Comparison of ENCODE assay signal across 30 cellular contexts in the genomic region with DNA sequence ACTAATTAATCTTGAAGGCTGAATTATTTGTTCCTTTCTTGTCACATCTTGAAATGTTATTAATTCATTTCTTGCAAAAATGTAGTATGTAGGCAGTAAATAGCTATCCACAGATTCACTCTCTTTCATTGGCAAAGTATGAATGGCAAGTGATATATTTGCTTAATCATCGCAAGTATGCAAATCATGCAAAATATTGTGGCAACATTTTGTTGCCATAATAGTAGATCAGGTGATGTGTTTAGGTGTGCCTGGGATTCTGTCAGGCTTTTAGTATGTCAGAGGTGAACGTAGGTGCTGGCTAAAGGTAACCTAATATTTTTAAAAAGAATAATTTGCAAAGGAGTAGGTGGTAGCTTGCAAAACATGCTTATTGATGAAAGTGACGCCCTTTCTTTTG. TPM values are rescaled to one million over a fixed set of nuclear protein-coding genes. Genes with fewer than 3 reads are reported as not detected.
DNase-seq lines count a peak whose midpoint lies in the region; ATAC-seq, FAIRE-seq and TF ChIP-seq lines count a peak whose summit lies in the region.
"Had no signal": no experiment of that assay in that cellular context is flagged by ENCODE, and none has a peak within 500 bp of the region (broad histone marks: within the 10 kb centered on the region; RNA-seq: fewer than 3 reads in every experiment).

No MANE protein-coding gene starts in this region.

- H3K9ac ChIP-seq in HepG2 (ENCODE audit: insufficient read depth, low read depth, low read length), result no peak overlapping the region
- no peak overlapping the region for H3K9ac ChIP-seq in PC-3 (ENCODE audit: low read length)
- H3K9ac ChIP-seq: neural progenitor cell had no signal

- H3K27ac ChIP-seq in HepG2 (ENCODE audit: extremely low read length, insufficient read depth, low read length), result no peak overlapping the region
- no peak overlapping the region for H3K27ac ChIP-seq in right lobe of liver
- H3K27ac ChIP-seq in ascending aorta, result peak overlapping the region; percentile 14 to 94
- H3K27ac ChIP-seq in thoracic aorta, result peak overlapping the region in 1 of 2 donors; percentile 76
- no peak overlapping the region for H3K27ac ChIP-seq in PC-3 (ENCODE audit: low read length)
- H3K27ac ChIP-seq: breast epithelium, neural progenitor cell, WERI-Rb-1 had no signal

- H3K36me3 ChIP-seq in HepG2 (replicated peaks in 1 of 2; ENCODE audit: control insufficient read depth in 1 of 2, insufficient read depth in 2 of 2, low read length in 2 of 2) (peaks cover 3 to 40% of the 10 kb centered on the region in 2 experiments; a peak in 4 of 5 replicates), right lobe of liver (peaks cover 0 to 40% (median 0%) of the 10 kb centered on the region in 4 donors), ascending aorta (peaks cover 27 to 68% of the 10 kb centered on the region in 2 donors), thoracic aorta (peaks cover 20% of the 10 kb centered on the region), PC-3 (ENCODE audit: low read depth, low read length) (peaks cover 5% of the 10 kb centered on the region; the same call in 1 of the 2 replicates)
- H3K36me3 ChIP-seq: breast epithelium, WERI-Rb-1 had no signal

- H2AFZ ChIP-seq in HepG2 (ENCODE audit: low read length) (no peak overlapping the region), PC-3 (ENCODE audit: low read length) (no peak overlapping the region)
- H2AFZ ChIP-seq: neural progenitor cell had no signal

- H3K4me3 ChIP-seq in HepG2 (replicated peaks in 1 of 3; ENCODE audit: insufficient read depth in 1 of 3, low read depth in 2 of 3, low read length in 3 of 3) (no peak overlapping the region), right lobe of liver (no peak overlapping the region), ascending aorta (peak overlapping the region; percentile 3 to 94), thoracic aorta (peak overlapping the region; percentile 28), PC-3 (ENCODE audit: low read length) (no peak overlapping the region)
- H3K4me3 ChIP-seq: neural progenitor cell had no signal

- no peak for TF ChIP-seq RAD21 in HepG2 (CRISPR knock-in tag; IDR thresholded peaks at IDR 0.05)

- FAIRE-seq in HepG2 (lab: Jason Lieb, UNC), result no peak
- FAIRE-seq: A204.1, colon, frontal cortex had no signal

- in situ Hi-C loops in HepG2 (cut with HindIII; ENCODE audit: extremely low pct_ligation_motif_present, low pct_unique_long_range_greater_than_20kb), result loop anchor here (25.0 kb wide), 1 partner anchor 1497 kb away; the partner anchor contains the start of gene ARHGAP12

- CTCF ChIA-PET in HepG2 (lab: Yijun Ruan, JAX; ENCODE audit: low intra/inter-chr PET ratio, low total read pairs) (no interaction called here), PC-3 (lab: Charles Lee) (no interaction called here)

- ATAC-seq in HepG2 (no peak), right lobe of liver (no peak), memory B cell (ENCODE audit: low read depth) (no peak), thoracic aorta (ENCODE audit: insufficient number of reproducible peaks, low FRiP score, low read depth) (no peak), GM18870 (IDR thresholded peaks at IDR 0.05; ENCODE audit: unreplicated experiment) (no peak), PC-3 (no peak), HG02588 (IDR thresholded peaks at IDR 0.05; ENCODE audit: unreplicated experiment) (no peak)
- ATAC-seq: activated CD8-positive, alpha-beta memory T cell treated with anti-CD3 and anti-CD28 coated beads, Interleukin-2, amount 10 ng/mL, durations not matched to agents 7 days and 5 days; left cardiac atrium; stimulated activated naive CD8-positive, alpha-beta T cell treated with anti-CD3 and anti-CD28 coated beads, Interleukin-15, Interleukin-2, amounts not matched to agents 100 U/mL and 50 U/mL, for 24 hours had no signal

- H3K4me1 ChIP-seq in HepG2 (ENCODE audit: insufficient read depth, low read length) (peaks cover 40% of the 10 kb centered on the region), right lobe of liver (peaks cover 0 to 20% (median 0%) of the 10 kb centered on the region in 4 donors), ascending aorta (peaks cover 12 to 64% of the 10 kb centered on the region in 2 donors), thoracic aorta (ENCODE audit: control insufficient read depth in 1 of 2, low read depth in 2 of 2) (peaks cover 60 to 75% of the 10 kb centered on the region in 2 donors), PC-3 (ENCODE audit: insufficient read depth, low read length) (peaks cover 31% of the 10 kb centered on the region)

- peak overlapping the region; percentile 19; the same call in 1 of the 2 replicates for H3K4me2 ChIP-seq in HepG2 (ENCODE audit: low read depth, low read length)
- H3K4me2 ChIP-seq in PC-3 (ENCODE audit: low read length), result no peak overlapping the region
- H3K4me2 ChIP-seq: neural progenitor cell had no signal

- no peaks in the 10 kb centered on the region for H3K9me3 Mint-ChIP-seq in memory B cell
- H3K9me3 Mint-ChIP-seq: neural progenitor cell had no signal

- TF ChIP-seq EP300 in HepG2 (IDR thresholded peaks at IDR 0.05; ENCODE audit: low read depth in 2 of 2, low read length in 2 of 2) (no peak), HepG2 (CRISPR knock-in tag; IDR thresholded peaks at IDR 0.05; ENCODE audit: borderline replicate concordance) (no peak)

- H3F3A ChIP-seq in PC-3 (ENCODE audit: low read length, unreplicated experiment), result no peaks in the 10 kb centered on the region

- peaks cover 31% of the 10 kb centered on the region for H3K36me3 Mint-ChIP-seq in memory B cell

- peak overlapping the region; percentile 79 for H3K27ac Mint-ChIP-seq in memory B cell
- H3K27ac Mint-ChIP-seq: activated CD8-positive, alpha-beta memory T cell treated with anti-CD3 and anti-CD28 coated beads, Interleukin-2, amount 10 ng/mL, durations not matched to agents 7 days and 5 days; neural progenitor cell had no signal

- no peak for DNase-seq in HepG2 (ENCODE audit: low spot score)
- DNase-seq in right lobe of liver, result no peak
- DNase-seq in ascending aorta (ENCODE audit: low spot score in 2 of 2), result no peak
- no peak for DNase-seq in memory B cell (ENCODE audit: low spot score in 2 of 2)
- DNase-seq in thoracic aorta (ENCODE audit: low spot score), result no peak
- DNase-seq in PC-3, result no peak
- DNase-seq: activated CD8-positive, alpha-beta memory T cell treated with anti-CD3 and anti-CD28 coated beads, Interleukin-2, amount 10 ng/mL, durations not matched to agents 7 days and 5 days; activated naive CD4-positive, alpha-beta T cell treated with anti-CD3 and anti-CD28 coated beads, Interleukin-2, amount 50 U/mL, for 16 hours; AML-193; amygdala; effector memory CD4-positive, alpha-beta T cell; GDM1; HCEC 1CT; KG1; left cardiac atrium; NCI-H146; NCI-H2107; NCI-H446 treated with DMSO at 0.1 percent for 48 hours; OCI-M1; posterior cingulate gyrus; stimulated activated naive CD8-positive, alpha-beta T cell treated with anti-CD3 and anti-CD28 coated beads, Interleukin-15, Interleukin-2, amounts not matched to agents 100 U/mL and 50 U/mL, for 24 hours; tibial artery; WERI-Rb-1 had no signal

- no TSS peak for BruUV-seq in HepG2 (replicated peaks; lab: Mats Ljungman, UMichigan)
- no TSS peak for BruUV-seq in PC-3 (replicated peaks; lab: Mats Ljungman, UMichigan)

- no peaks in the 10 kb centered on the region for H3K27me3 Mint-ChIP-seq in memory B cell
- H3K27me3 Mint-ChIP-seq: activated CD8-positive, alpha-beta memory T cell treated with anti-CD3 and anti-CD28 coated beads, Interleukin-2, amount 10 ng/mL, durations not matched to agents 7 days and 5 days had no signal

- no peaks in the 10 kb centered on the region for H3K9me3 ChIP-seq in HepG2 (ENCODE audit: low read length)
- no peaks in the 10 kb centered on the region for H3K9me3 ChIP-seq in right lobe of liver
- H3K9me3 ChIP-seq in ascending aorta, result no peaks in the 10 kb centered on the region
- H3K9me3 ChIP-seq in thoracic aorta, result no peaks in the 10 kb centered on the region
- no peaks in the 10 kb centered on the region for H3K9me3 ChIP-seq in PC-3 (ENCODE audit: low read length)
- H3K9me3 ChIP-seq: breast epithelium, tibial artery had no signal

- TF ChIP-seq CTCF in HepG2 (CRISPR knock-in tag; IDR thresholded peaks at IDR 0.05) (no peak), right lobe of liver (IDR thresholded peaks at IDR 0.05) (no peak), ascending aorta (IDR thresholded peaks at IDR 0.05) (no peak), thoracic aorta (IDR thresholded peaks at IDR 0.05) (no peak), PC-3 (conservative IDR thresholded peaks at IDR 0.05; ENCODE audit: low read depth, low read length) (no peak)

- H3K27me3 ChIP-seq in HepG2 (ENCODE audit: control insufficient read depth in 1 of 2, insufficient read depth in 2 of 2, low read length in 2 of 2) (no peaks in the 10 kb centered on the region; a peak in 1 of 5 replicates), right lobe of liver (no peaks in the 10 kb centered on the region), ascending aorta (no peaks in the 10 kb centered on the region), thoracic aorta (replicated peaks; ENCODE audit: insufficient read depth) (no peaks in the 10 kb centered on the region), PC-3 (ENCODE audit: low read length) (no peaks in the 10 kb centered on the region)
- H3K27me3 ChIP-seq: breast epithelium, tibial artery had no signal

- H3K4me3 Mint-ChIP-seq in memory B cell, result no peak overlapping the region
- H3K4me3 Mint-ChIP-seq: neural progenitor cell had no signal

- intact Hi-C loops in HepG2 (cut with micrococcal nuclease; ENCODE audit: unreplicated experiment) (loop anchor here (2.0 kb wide), 1 partner anchor 25 kb away; no protein-coding TSS in a partner anchor), right lobe of liver (cut with DNase I) (no loop called here), ascending aorta (cut with DNase I) (no loop called here), PC-3 (cut with micrococcal nuclease) (no loop called here)

- TF ChIP-seq POLR2A in HepG2 (IDR thresholded peaks at IDR 0.05; ENCODE audit: insufficient read depth in 1 of 2, low read depth in 2 of 2, low read length in 2 of 2), result no peak
- TF ChIP-seq POLR2A in right lobe of liver (IDR thresholded peaks at IDR 0.05), result no peak

- H3K79me2 ChIP-seq in HepG2 (ENCODE audit: insufficient read depth, low read length), result peaks cover 80% of the 10 kb centered on the region
- H3K79me2 ChIP-seq in PC-3 (ENCODE audit: low read length), result peaks cover 40% of the 10 kb centered on the region

- 93% methylated on average over 3 of the region's 3 CpGs for WGBS in HepG2 (ENCODE audit: low lambda C conversion rate)
- WGBS in right lobe of liver (ENCODE audit: insufficient coverage, low coverage, low lambda C conversion rate, missing lambda C conversion rate), result 100% methylated on average over 3 of the region's 3 CpGs

- peaks cover 33% of the 10 kb centered on the region for H4K20me1 ChIP-seq in HepG2 (ENCODE audit: insufficient read depth, low read length)
- H4K20me1 ChIP-seq in PC-3 (ENCODE audit: low read length), result peaks cover 13% of the 10 kb centered on the region; the same call in 1 of the 2 replicates

- peaks cover 65% of the 10 kb centered on the region for H3K4me1 Mint-ChIP-seq in memory B cell

- H3K9me2 ChIP-seq in PC-3 (replicated peaks; ENCODE audit: low read length), result no peaks in the 10 kb centered on the region

- POLR2A ChIA-PET in HepG2 (lab: Yijun Ruan, JAX), result no interaction called here
- POLR2A ChIA-PET in PC-3 (lab: Charles Lee; ENCODE audit: unreplicated experiment), result no interaction called here

RNA-seq across cellular contexts. Expression of gene MAP3K8, which starts 5.9 kb away (rescaled TPM):
- total RNA-seq in HepG2 (2016; rRNA removed; fragmentation: Illumina TruSeq; extraction: Trizol) (19.3 and 21.8 TPM in 2 replicates), right lobe of liver (10 to 100 TPM in 1 of 6 experiments, 1 to 10 TPM in 5; 3.1 to 21.9 (median 6.1) TPM), ascending aorta (15.8 TPM), thoracic aorta (10 to 100 TPM; 63.4 to 64.3 TPM), PC-3 (2014; rRNA removed) (4.9 and 6.5 TPM in 2 replicates)
- 12.2 and 13.6 TPM in 2 replicates for total RNA-seq in HepG2 (2016; cell fraction: cytosol; rRNA removed; fragmentation: Illumina TruSeq; extraction: Trizol; ENCODE audit: low read depth)
- 18.0 and 21.2 TPM in 2 replicates for total RNA-seq in HepG2 (2016; cell fraction: insoluble cytoplasmic fraction; rRNA removed; fragmentation: Illumina TruSeq; extraction: Trizol)
- 15.3 and 19.2 TPM in 2 replicates for total RNA-seq in HepG2 (2016; cell fraction: membrane; rRNA removed; fragmentation: Illumina TruSeq; extraction: Trizol)
- total RNA-seq in HepG2 (2016; cell fraction: nucleus; rRNA removed; fragmentation: Illumina TruSeq; extraction: Trizol), result 22.1 and 23.1 TPM in 2 replicates
- 26.6 and 37.9 TPM in 2 replicates for polyA plus RNA-seq in HepG2 (2011; rRNA removed)
- 12.9 and 14.6 TPM in 2 replicates for polyA plus RNA-seq in HepG2 (2011; cell fraction: cytosol; rRNA removed)
- polyA plus RNA-seq in HepG2 (2011; cell fraction: nucleus; rRNA removed), result 26.9 and 27.5 TPM in 2 replicates
- polyA plus RNA-seq in HepG2 (2012), result 11.2 and 14.3 TPM in 2 replicates
- polyA plus RNA-seq in HepG2 (2016; cell fraction: cytosol; fragmentation: Illumina TruSeq; extraction: Trizol; ENCODE audit: low read depth), result 8.6 and 13.3 TPM in 2 replicates
- 15.6 and 17.9 TPM in 2 replicates for polyA plus RNA-seq in HepG2 (2016; cell fraction: insoluble cytoplasmic fraction; fragmentation: Illumina TruSeq; extraction: Trizol; ENCODE audit: low read depth)
- polyA plus RNA-seq in HepG2 (2016; cell fraction: membrane; fragmentation: Illumina TruSeq; extraction: Trizol; ENCODE audit: low read depth), result 9.4 and 12.4 TPM in 2 replicates
- polyA plus RNA-seq in HepG2 (2016; cell fraction: nucleus; fragmentation: Illumina TruSeq; extraction: Trizol; ENCODE audit: insufficient read depth, low read depth), result 41.0 and 46.6 TPM in 2 replicates
- polyA minus RNA-seq in HepG2 (2011; rRNA and poly(A)+ RNA removed; ENCODE audit: low replicate concordance), result 15.0 and 17.4 TPM in 2 replicates
- polyA minus RNA-seq in HepG2 (2011; cell fraction: cytosol; rRNA and poly(A)+ RNA removed), result 7.3 and 10.3 TPM in 2 replicates
- 30.6 and 31.2 TPM in 2 replicates for polyA minus RNA-seq in HepG2 (2011; cell fraction: nucleus; rRNA and poly(A)+ RNA removed)

Comparison
In these comparisons a context has a peak if more than half of its experiments do, and no peak if none do; other contexts are left out.
1. H3K27ac ChIP-seq: peak in ascending aorta (2 of 2); none in HepG2 (single experiment), right lobe of liver (0 of 3) and PC-3 (single experiment).
2. H3K4me3 ChIP-seq: peak in ascending aorta (2 of 2) and thoracic aorta (single experiment); none in HepG2 (0 of 3), right lobe of liver (0 of 3) and PC-3 (single experiment).